Comparison of ENCODE assay signal across 27 cellular contexts in genomic region chr7:135248546-135248945, GRCh38. TPM values are rescaled to one million over a fixed set of nuclear protein-coding genes. Genes with fewer than 3 reads are reported as not detected.
DNase-seq lines count a peak whose midpoint lies in the region; ATAC-seq and TF ChIP-seq lines count a peak whose summit lies in the region.
"Had no signal": no experiment of that assay in that cellular context is flagged by ENCODE, and none has a peak within 500 bp of the region (broad histone marks: within the 10 kb centered on the region; RNA-seq: fewer than 3 reads in every experiment).

No MANE protein-coding gene starts in this region.

- no peak overlapping the region for H3K18ac ChIP-seq in trophoblast cell (ENCODE audit: low read length)

- no peak overlapping the region for H4K12ac ChIP-seq in trophoblast cell (ENCODE audit: low read depth, low read length)

- ATAC-seq in Right ventricle myocardium inferior, result no peak
- no peak for ATAC-seq in HG03175 (IDR thresholded peaks at IDR 0.05; ENCODE audit: unreplicated experiment)
- ATAC-seq: GM12878, HCT116 had no signal

- TF ChIP-seq CTCF in right atrium auricular region (IDR thresholded peaks at IDR 0.05) (no peak), fibroblast of mammary gland (conservative IDR thresholded peaks at IDR 0.05; ENCODE audit: control insufficient read depth, insufficient read depth, low read depth, low read length) (no peak), vagina (IDR thresholded peaks at IDR 0.05) (no peak)

- H3K27ac ChIP-seq in right atrium auricular region, result no peak overlapping the region
- H3K27ac ChIP-seq in trophoblast cell (ENCODE audit: low read depth, low read length), result no peak overlapping the region
- H3K27ac ChIP-seq in vagina, result no peak overlapping the region
- H3K27ac ChIP-seq: BLaER1 treated with 17β-estradiol and CSF1 and Interleukin-3, amounts not matched to agents 10 nM and 100 nM had no signal

- H3K79me1 ChIP-seq in trophoblast cell (ENCODE audit: low read length), result peaks cover 2% of the 10 kb centered on the region

- intact Hi-C loops in Right ventricle myocardium inferior (cut with DNase I), result no loop called here
- intact Hi-C loops in vagina (cut with DNase I), result no loop called here

- no peak overlapping the region for H4K91ac ChIP-seq in trophoblast cell (ENCODE audit: low read depth, low read length)

- H3K4me1 ChIP-seq in right atrium auricular region, result peaks cover 0 to 5% of the 10 kb centered on the region in 2 donors
- peaks cover 4 to 17% of the 10 kb centered on the region in 2 experiments for H3K4me1 ChIP-seq in trophoblast cell (ENCODE audit: control insufficient read depth in 1 of 2, insufficient read depth in 2 of 2, low read length in 2 of 2)
- peaks cover 6% of the 10 kb centered on the region for H3K4me1 ChIP-seq in vagina

- no peak overlapping the region for H2BK12ac ChIP-seq in trophoblast cell (ENCODE audit: low read length)

- no peak for TF ChIP-seq POLR2A in vagina (IDR thresholded peaks at IDR 0.05)

- H2BK120ac ChIP-seq in trophoblast cell (ENCODE audit: insufficient read depth, low read length, poor library complexity), result no peak overlapping the region

- DNase-seq in right atrium auricular region (ENCODE audit: low spot score) (peak; percentile 5), Right ventricle myocardium inferior (ENCODE audit: missing footprints) (no peak), fibroblast of mammary gland (ENCODE audit: low read depth) (peak; percentile 5), trophoblast cell (peak; percentile 46 to 57), vagina (ENCODE audit: extremely low spot score in 2 of 2) (peak; percentile 40 to 49), D341Med (ENCODE audit: low spot score) (no peak), pons (ENCODE audit: low spot score) (no peak)
- DNase-seq: CD4-positive, alpha-beta memory T cell; COR-L47; GOT3; KBM-7; MV-4-11; NCI-H1105; NCI-H146; NCI-H1930; NCI-H2107; NCI-H524 treated with DMSO at 0.1 percent for 48 hours; NCI-H774; SK-N-SH had no signal

- no peak overlapping the region for H4K8ac ChIP-seq in trophoblast cell (ENCODE audit: low read depth, low read length)

- H2AFZ ChIP-seq in trophoblast cell (ENCODE audit: insufficient read depth, low read length, poor library complexity), result no peak overlapping the region

- no peaks in the 10 kb centered on the region for H3K27me3 ChIP-seq in right atrium auricular region
- H3K27me3 ChIP-seq in trophoblast cell (ENCODE audit: insufficient read depth, low read length), result no peaks in the 10 kb centered on the region
- H3K27me3 ChIP-seq in vagina, result no peaks in the 10 kb centered on the region
- H3K27me3 ChIP-seq: BLaER1 treated with 17β-estradiol and CSF1 and Interleukin-3, amounts not matched to agents 10 nM and 100 nM had no signal

- no peak overlapping the region for H3K4ac ChIP-seq in trophoblast cell (ENCODE audit: low read depth, low read length)

- H2BK5ac ChIP-seq in trophoblast cell (ENCODE audit: low read depth, low read length, poor library complexity), result no peak overlapping the region

- no peak overlapping the region for H3K9ac ChIP-seq in trophoblast cell (ENCODE audit: low read length)
- H3K9ac ChIP-seq: BLaER1 treated with 17β-estradiol and CSF1 and Interleukin-3, amounts not matched to agents 10 nM and 100 nM; SK-N-SH had no signal

- no peak overlapping the region for H3K4me2 ChIP-seq in trophoblast cell (ENCODE audit: low read length)
- H3K4me2 ChIP-seq: BLaER1 treated with 17β-estradiol and CSF1 and Interleukin-3, amounts not matched to agents 10 nM and 100 nM; SK-N-SH had no signal

- WGBS in trophoblast cell (ENCODE audit: extremely low coverage, insufficient coverage, insufficient read length), result no CpG with 5 or more reads among the region's 3 CpGs

- no peaks in the 10 kb centered on the region for H3K79me2 ChIP-seq in trophoblast cell (ENCODE audit: control insufficient read depth, insufficient read depth, low read length, poor library complexity)

- H3K36me3 ChIP-seq in right atrium auricular region, result no peaks in the 10 kb centered on the region
- H3K36me3 ChIP-seq in trophoblast cell (ENCODE audit: control insufficient read depth in 1 of 2, insufficient read depth in 2 of 2, low read length in 2 of 2), result no peaks in the 10 kb centered on the region
- H3K36me3 ChIP-seq in vagina, result no peaks in the 10 kb centered on the region
- H3K36me3 ChIP-seq: BLaER1 treated with 17β-estradiol and CSF1 and Interleukin-3, amounts not matched to agents 10 nM and 100 nM had no signal

- no peaks in the 10 kb centered on the region for H3K9me3 ChIP-seq in right atrium auricular region
- H3K9me3 ChIP-seq in trophoblast cell (ENCODE audit: insufficient read depth, low read depth, low read length), result peaks cover 2% of the 10 kb centered on the region
- no peaks in the 10 kb centered on the region for H3K9me3 ChIP-seq in vagina
- H3K9me3 ChIP-seq: SK-N-SH had no signal

- H3K4me3 ChIP-seq in right atrium auricular region, result no peak overlapping the region
- no peak overlapping the region for H3K4me3 ChIP-seq in fibroblast of mammary gland (ENCODE audit: control insufficient read depth, low read depth, low read length)
- no peak overlapping the region for H3K4me3 ChIP-seq in trophoblast cell (ENCODE audit: low read depth, low read length)
- H3K4me3 ChIP-seq in vagina, result no peak overlapping the region
- H3K4me3 ChIP-seq: BLaER1 treated with 17β-estradiol and CSF1 and Interleukin-3, amounts not matched to agents 10 nM and 100 nM; GM12878 had no signal

- H3K23ac ChIP-seq in trophoblast cell (ENCODE audit: low read length), result no peak overlapping the region

- H2AK5ac ChIP-seq in trophoblast cell (ENCODE audit: low read length), result no peak overlapping the region

- H3K14ac ChIP-seq in trophoblast cell (ENCODE audit: low read length), result no peak overlapping the region

RNA-seq across cellular contexts. Expression of gene STRA8, which starts 14.9 kb away (rescaled TPM):
- total RNA-seq in right atrium auricular region, result not detected
- total RNA-seq in Right ventricle myocardium inferior, result not detected
- not detected in 2 replicates for polyA plus RNA-seq in trophoblast cell (2013)
- total RNA-seq in vagina, result not detected
- total RNA-seq: A172; CD4-positive, alpha-beta memory T cell; GM12878; HT1080; LHCN-M2; MCF 10A had no signal
- polyA plus RNA-seq: CD4-positive, alpha-beta memory T cell; SK-N-SH had no signal

RNA-seq across cellular contexts. Expression of gene WDR91, which starts 37.2 kb away (rescaled TPM):
- 1 to 10 TPM; 3.3 to 4.5 TPM for total RNA-seq in right atrium auricular region
- 3.8 TPM for total RNA-seq in Right ventricle myocardium inferior
- polyA plus RNA-seq in trophoblast cell (2013), result 11.4 and 11.5 TPM in 2 replicates
- total RNA-seq in vagina, result 31.2 TPM

Comparison
In these comparisons a context has a peak if more than half of its experiments do, and no peak if none do; other contexts are left out.
1. DNase-seq: peak in right atrium auricular region (single experiment), fibroblast of mammary gland (single experiment), trophoblast cell (2 of 2) and vagina (2 of 2); none in Right ventricle myocardium inferior (single experiment), D341Med (single experiment) and pons (single experiment).